In the genomic region with DNA sequence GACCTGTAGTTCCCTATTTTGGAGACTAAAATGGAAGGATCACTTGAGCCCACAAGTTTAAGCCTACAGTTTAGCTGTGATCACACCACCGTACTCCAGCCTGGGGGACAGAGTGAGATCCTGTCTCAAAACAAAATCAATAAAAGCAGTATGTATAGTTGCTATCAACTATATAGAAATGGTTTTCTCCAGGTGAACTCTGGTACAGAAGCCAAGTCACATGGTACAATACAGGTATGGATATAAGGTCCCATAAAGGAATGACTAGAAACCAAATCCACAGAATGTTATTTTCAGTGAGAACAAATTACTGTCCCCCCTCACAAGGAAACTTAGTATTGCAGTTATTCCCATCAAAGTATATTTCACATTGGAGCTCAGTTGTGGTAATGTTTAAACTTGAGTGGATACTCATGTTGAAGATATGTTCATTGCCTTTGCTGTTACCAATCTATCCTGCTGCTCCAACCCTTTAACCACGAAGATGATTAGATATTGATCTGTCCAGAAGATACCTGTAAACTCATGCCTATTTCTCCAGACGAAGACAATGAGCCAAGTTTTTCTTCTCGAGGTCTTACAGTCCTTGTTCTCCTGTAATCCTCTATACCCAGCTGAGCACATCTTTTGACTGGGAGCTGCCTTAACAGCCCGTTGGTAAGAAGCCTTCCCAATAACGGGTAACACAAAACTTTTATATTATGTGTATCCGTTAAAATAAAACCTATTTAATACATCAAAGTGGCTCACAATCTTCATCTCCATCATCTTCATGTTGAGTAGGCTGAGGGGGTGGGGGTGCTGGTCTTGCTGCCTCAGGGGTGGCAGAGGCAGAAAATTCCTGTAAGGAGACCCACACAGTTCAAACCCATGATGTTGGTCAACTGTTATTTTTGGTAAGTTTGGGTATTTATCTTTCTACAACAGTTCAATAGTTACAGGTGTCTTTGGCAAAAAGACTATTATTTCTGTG, we compare ENCODE assay signal across 1 cellular context.
TF ChIP-seq lines count a peak whose summit lies in the region.

No MANE protein-coding gene starts in this region.

TF ChIP-seq in HepG2, 621 proteins besides CTCF, POLR2A, EP300 and RAD21 (continued from another document):
- TF ChIP-seq, protein P1, sequence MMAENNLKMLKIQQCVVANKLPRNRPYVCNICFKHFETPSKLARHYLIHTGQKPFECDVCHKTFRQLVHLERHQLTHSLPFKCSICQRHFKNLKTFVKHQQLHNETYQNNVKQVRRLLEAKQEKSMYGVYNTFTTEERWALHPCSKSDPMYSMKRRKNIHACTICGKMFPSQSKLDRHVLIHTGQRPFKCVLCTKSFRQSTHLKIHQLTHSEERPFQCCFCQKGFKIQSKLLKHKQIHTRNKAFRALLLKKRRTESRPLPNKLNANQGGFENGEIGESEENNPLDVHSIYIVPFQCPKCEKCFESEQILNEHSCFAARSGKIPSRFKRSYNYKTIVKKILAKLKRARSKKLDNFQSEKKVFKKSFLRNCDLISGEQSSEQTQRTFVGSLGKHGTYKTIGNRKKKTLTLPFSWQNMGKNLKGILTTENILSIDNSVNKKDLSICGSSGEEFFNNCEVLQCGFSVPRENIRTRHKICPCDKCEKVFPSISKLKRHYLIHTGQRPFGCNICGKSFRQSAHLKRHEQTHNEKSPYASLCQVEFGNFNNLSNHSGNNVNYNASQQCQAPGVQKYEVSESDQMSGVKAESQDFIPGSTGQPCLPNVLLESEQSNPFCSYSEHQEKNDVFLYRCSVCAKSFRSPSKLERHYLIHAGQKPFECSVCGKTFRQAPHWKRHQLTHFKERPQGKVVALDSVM (CRISPR knock-in tag; IDR thresholded peaks at IDR 0.05) = no peak
- TF ChIP-seq KDM2A (CRISPR knock-in tag; IDR thresholded peaks at IDR 0.05; ENCODE audit: borderline replicate concordance, low read depth) = peak; percentile 28; the same call in 1 of the 2 replicates
